26 cellular contexts compared by ENCODE assay signal in genomic region chr21:41163086-41163485, GRCh38.
"Had no signal": no experiment of that assay in that cellular context is flagged by ENCODE, and none has a peak within 500 bp of the region (broad histone marks: within the 10 kb centered on the region; RNA-seq: fewer than 3 reads in every experiment).

No MANE protein-coding gene starts in this region.

- DNase-seq: hippocampal formation; immature natural killer cell; left ventricle myocardium inferior; mesendoderm; mucosa of descending colon; naive thymus-derived CD4-positive, alpha-beta T cell; nucleus accumbens; retina; right cardiac atrium; sigmoid colon; small intestine; spleen; stimulated activated CD4-positive, alpha-beta T cell treated with anti-CD3 and anti-CD28 coated beads, Interleukin-4, amount 100 ng/mL, for 24 hours; stimulated activated naive CD4-positive, alpha-beta T cell; tibial artery; trophoblast cell; upper lobe of right lung had no signal

- H3K9me3 ChIP-seq: mucosa of descending colon, prostate gland, sigmoid colon, suprapubic skin, tibial artery, upper lobe of right lung had no signal

- H3K9ac ChIP-seq: parathyroid adenoma had no signal

- FAIRE-seq: islet of Langerhans, small intestine, urothelium cell line had no signal

- H3K4me1 ChIP-seq: parathyroid adenoma, prostate gland, upper lobe of right lung had no signal

- ATAC-seq: mucosa of descending colon; naive thymus-derived CD4-positive, alpha-beta T cell; natural killer cell treated with Interleukin-12 subunit alpha and Interleukin-12 subunit beta and Interleukin-15 and Interleukin-18, amount 100 ng/mL, for 72 hours; right cardiac atrium; stimulated activated effector memory CD8-positive, alpha-beta T cell treated with anti-CD3 and anti-CD28 coated beads, Interleukin-12 subunit alpha, Interleukin-12 subunit beta, amount 100 ng/mL, for 72 hours; upper lobe of right lung had no signal

- H3K36me3 ChIP-seq: left ventricle myocardium inferior, prostate gland, sigmoid colon, spleen, suprapubic skin, thoracic aorta, tibial artery, upper lobe of right lung had no signal

- H3K4me3 ChIP-seq: left ventricle myocardium inferior, lung, mucosa of descending colon, prostate gland, sigmoid colon, spleen, suprapubic skin, thoracic aorta, tibial artery, upper lobe of right lung had no signal

- H3K27ac ChIP-seq: left ventricle myocardium inferior, parathyroid adenoma, prostate gland, sigmoid colon, spleen, suprapubic skin, thoracic aorta, tibial artery, upper lobe of right lung had no signal

- H3K27me3 ChIP-seq: sigmoid colon, suprapubic skin, upper lobe of right lung had no signal
